In genomic region chr9:15246688-15247087, GRCh38 we compare ENCODE assay signal across 19 cellular contexts.
DNase-seq lines count a peak whose midpoint lies in the region; ATAC-seq, FAIRE-seq and TF ChIP-seq lines count a peak whose summit lies in the region.
"Had no signal": no experiment of that assay in that cellular context is flagged by ENCODE, and none has a peak within 500 bp of the region (broad histone marks: within the 10 kb centered on the region; RNA-seq: fewer than 3 reads in every experiment).

No MANE protein-coding gene starts in this region.

- no peak overlapping the region for H3K4me3 Mint-ChIP-seq in stimulated activated naive CD8-positive, alpha-beta T cell treated with anti-CD3 and anti-CD28 coated beads, Interleukin-15, amount 100 ng/mL, for 72 hours
- H3K4me3 Mint-ChIP-seq: activated CD4-positive, alpha-beta T cell treated with anti-CD3 and anti-CD28 coated beads, Interleukin-2, amount 10 ng/mL, durations not matched to agents 24 days and 14 days; H9 had no signal

- no peak for DNase-seq in stimulated activated naive CD8-positive, alpha-beta T cell treated with anti-CD3 and anti-CD28 coated beads, Interleukin-15, amount 100 ng/mL, for 72 hours
- DNase-seq in stimulated activated naive CD8-positive, alpha-beta T cell treated with anti-CD3 and anti-CD28 coated beads, Interleukin-15, Interleukin-2, amounts not matched to agents 100 U/mL and 50 U/mL, for 24 hours, result no peak
- DNase-seq in SW480 (ENCODE audit: low spot score) (peak; percentile 16), fibroblast of mammary gland (ENCODE audit: low read depth) (peak; percentile 27), urothelium cell line (ENCODE audit: low spot score) (peak; percentile 15), SW 1271 (lab: John Stamatoyannopoulos, UW) (no peak), NK-92 (lab: John Stamatoyannopoulos, UW; ENCODE audit: unreplicated experiment) (no peak)
- no peak for DNase-seq in activated CD4-positive, CD25-positive, alpha-beta regulatory T cell (lab: John Stamatoyannopoulos, UW)
- DNase-seq: activated CD4-positive, alpha-beta T cell treated with anti-CD3 and anti-CD28 coated beads, Interleukin-2, amount 10 ng/mL, durations not matched to agents 24 days and 14 days; body of pancreas; DMS153; H9; islet precursor cell; Karpas-422; NCI-H187; ovary; T-helper 2 cell; testis had no signal

- peak; percentile 59 for ATAC-seq in stimulated activated naive CD8-positive, alpha-beta T cell treated with anti-CD3 and anti-CD28 coated beads, Interleukin-15, amount 100 ng/mL, for 72 hours
- no peak for ATAC-seq in stimulated activated naive CD8-positive, alpha-beta T cell treated with anti-CD3 and anti-CD28 coated beads, Interleukin-15, Interleukin-2, amounts not matched to agents 100 U/mL and 50 U/mL, for 24 hours
- ATAC-seq: body of pancreas had no signal

- H3K27ac Mint-ChIP-seq in stimulated activated naive CD8-positive, alpha-beta T cell treated with anti-CD3 and anti-CD28 coated beads, Interleukin-15, amount 100 ng/mL, for 72 hours, result no peak overlapping the region
- H3K27ac Mint-ChIP-seq: activated CD4-positive, alpha-beta T cell treated with anti-CD3 and anti-CD28 coated beads, Interleukin-2, amount 10 ng/mL, durations not matched to agents 24 days and 14 days had no signal

- no peak for FAIRE-seq in urothelium cell line (lab: Jason Lieb, UNC)
- FAIRE-seq: endometrium had no signal

- H3K4me3 ChIP-seq in fibroblast of mammary gland (ENCODE audit: control insufficient read depth, low read depth, low read length), result no peak overlapping the region
- H3K4me3 ChIP-seq: body of pancreas, ovary, testis had no signal

- peaks cover 38% of the 10 kb centered on the region for H3K4me1 Mint-ChIP-seq in stimulated activated naive CD8-positive, alpha-beta T cell treated with anti-CD3 and anti-CD28 coated beads, Interleukin-15, amount 100 ng/mL, for 72 hours

- no peak for TF ChIP-seq CTCF in fibroblast of mammary gland (conservative IDR thresholded peaks at IDR 0.05; ENCODE audit: control insufficient read depth, insufficient read depth, low read depth, low read length)

- no peaks in the 10 kb centered on the region for H3K27me3 Mint-ChIP-seq in stimulated activated naive CD8-positive, alpha-beta T cell treated with anti-CD3 and anti-CD28 coated beads, Interleukin-15, amount 100 ng/mL, for 72 hours
- H3K27me3 Mint-ChIP-seq: activated CD4-positive, alpha-beta T cell treated with anti-CD3 and anti-CD28 coated beads, Interleukin-2, amount 10 ng/mL, durations not matched to agents 24 days and 14 days had no signal

- no peaks in the 10 kb centered on the region for H3K9me3 Mint-ChIP-seq in stimulated activated naive CD8-positive, alpha-beta T cell treated with anti-CD3 and anti-CD28 coated beads, Interleukin-15, amount 100 ng/mL, for 72 hours
- H3K9me3 Mint-ChIP-seq: activated CD4-positive, alpha-beta T cell treated with anti-CD3 and anti-CD28 coated beads, Interleukin-2, amount 10 ng/mL, durations not matched to agents 24 days and 14 days; H9 had no signal

Comparison
In these comparisons a context has a peak if more than half of its experiments do, and no peak if none do; other contexts are left out.
1. DNase-seq: peak in SW480 (single experiment), fibroblast of mammary gland (single experiment) and urothelium cell line (single experiment); none in stimulated activated naive CD8-positive, alpha-beta T cell treated with anti-CD3 and anti-CD28 coated beads, Interleukin-15, amount 100 ng/mL, for 72 hours (0 of 2), stimulated activated naive CD8-positive, alpha-beta T cell treated with anti-CD3 and anti-CD28 coated beads, Interleukin-15, Interleukin-2, amounts not matched to agents 100 U/mL and 50 U/mL, for 24 hours (single experiment), SW 1271 (0 of 2), activated CD4-positive, CD25-positive, alpha-beta regulatory T cell (0 of 4) and NK-92 (single experiment).